Comparison of ENCODE assay signal across 5 cellular contexts in genomic region chr1:87265786-87266185, GRCh38.
"Had no signal": no experiment of that assay in that cellular context is flagged by ENCODE, and none has a peak within 500 bp of the region (broad histone marks: within the 10 kb centered on the region; RNA-seq: fewer than 3 reads in every experiment).

No MANE protein-coding gene starts in this region.

- DNase-seq: IMR-90, KBM-7 had no signal

- ATAC-seq: HepG2, K562 had no signal

- H3K27ac ChIP-seq: HL-60 had no signal

- H3K4me3 ChIP-seq: K562 had no signal
